8 cellular contexts compared by ENCODE assay signal in the genomic region with DNA sequence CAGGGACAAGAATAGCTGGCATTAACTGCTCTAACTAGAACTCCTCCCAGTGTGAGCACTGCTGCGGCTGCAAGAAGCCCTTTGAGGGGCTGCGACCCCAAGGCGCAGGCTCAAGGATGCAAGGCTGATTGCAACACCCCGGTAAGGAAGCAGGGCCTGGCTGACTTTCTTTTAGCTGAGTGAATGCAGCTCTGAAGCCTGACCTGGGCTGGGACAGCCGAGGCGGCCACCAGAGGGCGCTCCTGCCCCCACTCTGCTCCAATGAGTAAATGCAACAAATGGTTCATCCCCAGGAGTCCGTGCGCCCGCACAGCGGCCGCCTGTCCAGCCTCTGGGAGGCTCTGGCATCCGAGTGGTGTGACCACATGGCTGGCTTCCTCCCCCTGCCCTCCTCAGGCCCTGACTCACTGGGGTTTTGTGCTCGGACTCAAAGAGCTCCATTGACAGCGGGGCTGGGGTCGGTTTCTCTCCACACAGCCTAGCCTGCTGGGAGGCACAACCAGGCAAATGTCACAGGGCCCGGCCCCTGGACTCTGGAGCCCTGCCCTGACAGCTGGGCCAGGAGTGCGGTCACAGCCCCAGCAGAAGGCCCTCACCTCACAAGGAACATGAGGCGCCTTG. TPM values are rescaled to one million over a fixed set of nuclear protein-coding genes. Genes with fewer than 3 reads are reported as not detected.
DNase-seq lines count a peak whose midpoint lies in the region; ATAC-seq and TF ChIP-seq lines count a peak whose summit lies in the region.

A gene with protein sequence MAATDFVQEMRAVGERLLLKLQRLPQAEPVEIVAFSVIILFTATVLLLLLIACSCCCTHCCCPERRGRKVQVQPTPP (plus strand): TSS at position 572 of the 621 bp plus-strand sequence. CDS start 6,768 bp downstream, outside the sequence.

- ATAC-seq in left cardiac atrium, result peak; percentile 81 to 82

- H3K27me3 ChIP-seq in transverse colon, result no peaks in the 10 kb centered on the region

- peaks cover 12 to 46% (median 39%) of the 10 kb centered on the region in 4 donors for H3K4me1 ChIP-seq in transverse colon

- no peak for TF ChIP-seq EP300 in transverse colon (IDR thresholded peaks at IDR 0.05; ENCODE audit: low read depth)

- peak within 1 kb of the TSS in 1 of 4 donors; percentile 1 for H3K4me3 ChIP-seq in transverse colon

- intact Hi-C loops in left cardiac atrium (cut with DNase I), result loop anchor here (2.0 to 5.0 kb wide), 2 partner anchors 114 to 119 kb away; no protein-coding TSS in a partner anchor
- intact Hi-C loops in posterior vena cava (cut with DNase I), result loop anchor here in 1 of 2 donors (5.0 kb wide), 1 partner anchor 114 kb away; no protein-coding TSS in a partner anchor
- intact Hi-C loops in transverse colon (cut with DNase I; ENCODE audit: low total_unique reads), result loop anchor here (2.0 kb wide), 1 partner anchor 118 kb away; no protein-coding TSS in a partner anchor

- H3K9me3 ChIP-seq in transverse colon, result no peaks in the 10 kb centered on the region

- TF ChIP-seq POLR2A in transverse colon (IDR thresholded peaks at IDR 0.05), result peak; percentile 21

- H3K27ac ChIP-seq in angular gyrus (ENCODE audit: low read depth, low read length) (peak within 1 kb of the TSS; percentile 97), transverse colon (peak within 1 kb of the TSS; percentile 72 to 84 (median 81))

- in situ Hi-C loops in transverse colon (cut with MboI; ENCODE audit: low pct_ligation_motif_present in 1 of 4, low pct_unique_long_range_greater_than_20kb in 1 of 4, low sequenced_read_pairs in 3 of 4), result no loop called here

- TF ChIP-seq CTCF in transverse colon (IDR thresholded peaks at IDR 0.05), result peak; percentile 94 to 97 (median 96)

- 21% methylated on average over 19 of the region's 19 CpGs; no CpG with 5 or more reads in 1 of the 2 donors for WGBS in transverse colon (ENCODE audit: low coverage in 1 of 2), 2 donors

- DNase-seq in DMS79 treated with DMSO at 0.1 percent for 48 hours (lab: John Stamatoyannopoulos, UW), result peak; percentile 25
- no peak for DNase-seq in DMS79 (lab: John Stamatoyannopoulos, UW)
- DNase-seq in LoVo (ENCODE audit: low spot score), result peak; percentile 76
- peak; percentile 52 to 75 (median 72) for DNase-seq in T-helper 2 cell
- DNase-seq in left cardiac atrium, result peak; percentile 89
- peak; percentile 97 for DNase-seq in posterior vena cava (ENCODE audit: low spot score)
- peak; percentile 90 for DNase-seq in transverse colon

- no peaks in the 10 kb centered on the region for H3K36me3 ChIP-seq in transverse colon

RNA-seq across cellular contexts. Expression of the gene that starts here (rescaled TPM):
- total RNA-seq in left cardiac atrium, result 10 to 100 TPM in 1 of 2 donors, 1 to 10 TPM in 1; 8.6 to 11.4 TPM
- total RNA-seq in posterior vena cava, result under 1 TPM; 0.38 to 0.97 TPM
- 10 to 100 TPM in 3 of 4 donors, not detected in 1; 31.3 to 71.4 (median 50.0) TPM for total RNA-seq in transverse colon

Comparison
In these comparisons a context has a peak if more than half of its experiments do, and no peak if none do; other contexts are left out.
1. Peak in DNase-seq in posterior vena cava; RNA of the gene not detected or under 1 TPM.